Comparison of ENCODE assay signal across 18 cellular contexts in the genomic region with DNA sequence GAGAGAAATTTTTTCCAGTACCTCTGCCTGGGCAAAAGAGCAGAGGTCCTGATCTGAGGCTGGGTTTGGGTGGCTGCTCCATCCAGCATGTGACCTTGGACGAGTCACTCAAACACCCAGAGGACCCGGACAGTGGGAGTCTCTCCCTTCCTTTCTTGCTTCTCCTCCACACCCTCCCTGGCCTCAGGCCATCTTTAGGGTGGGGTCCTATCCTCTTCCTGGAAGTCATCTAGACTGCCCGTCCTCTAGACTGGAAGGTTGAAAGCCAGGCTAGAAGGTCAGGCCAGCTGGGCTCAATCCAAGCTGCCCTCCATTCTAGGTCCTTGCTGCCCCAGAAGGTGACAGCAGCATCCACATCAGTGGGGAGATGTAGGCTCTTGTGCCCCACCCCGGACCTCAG.
"Had no signal": no experiment of that assay in that cellular context is flagged by ENCODE, and none has a peak within 500 bp of the region (broad histone marks: within the 10 kb centered on the region; RNA-seq: fewer than 3 reads in every experiment).

No MANE protein-coding gene starts in this region.

- H3K36me3 ChIP-seq: prostate gland, upper lobe of left lung had no signal

- H3K4me1 ChIP-seq: parathyroid adenoma, prostate gland had no signal

- H3K27ac ChIP-seq: parathyroid adenoma, prostate gland, upper lobe of left lung had no signal

- H3K4me3 Mint-ChIP-seq: endodermal cell; natural killer cell treated with Interleukin-12 subunit alpha and Interleukin-12 subunit beta and Interleukin-15 and Interleukin-18, amount 100 ng/mL, for 72 hours had no signal

- H3K36me3 Mint-ChIP-seq: natural killer cell treated with Interleukin-12 subunit alpha and Interleukin-12 subunit beta and Interleukin-15 and Interleukin-18, amount 100 ng/mL, for 72 hours had no signal

- H3K9me3 ChIP-seq: prostate gland, upper lobe of left lung had no signal

- ATAC-seq: left lobe of liver; natural killer cell treated with Interleukin-12 subunit alpha and Interleukin-12 subunit beta and Interleukin-15 and Interleukin-18, amount 100 ng/mL, for 72 hours; sciatic nerve had no signal

- H3K9me3 Mint-ChIP-seq: natural killer cell treated with Interleukin-12 subunit alpha and Interleukin-12 subunit beta and Interleukin-15 and Interleukin-18, amount 100 ng/mL, for 72 hours had no signal

- H3K4me3 ChIP-seq: lung, prostate gland, upper lobe of left lung had no signal

- H3K9ac ChIP-seq: parathyroid adenoma had no signal

- DNase-seq: dermis blood vessel endothelial cell; endodermal cell; foreskin melanocyte; head of caudate nucleus; hypothalamus; kidney glomerular epithelial cell; mesenchymal stem cell; midbrain; stimulated activated CD4-positive, alpha-beta T cell treated with anti-CD3 and anti-CD28 coated beads, Interleukin-2, amount 100 ng/mL, for 24 hours; stimulated activated CD4-positive, alpha-beta T cell treated with anti-CD3 and anti-CD28 coated beads, Interleukin-4, amount 100 ng/mL, for 4 hours; stimulated activated naive CD4-positive, alpha-beta T cell; upper lobe of left lung had no signal

- H3K27ac Mint-ChIP-seq: endodermal cell; natural killer cell treated with Interleukin-12 subunit alpha and Interleukin-12 subunit beta and Interleukin-15 and Interleukin-18, amount 100 ng/mL, for 72 hours had no signal

- H3K27me3 ChIP-seq: upper lobe of left lung had no signal
